In the genomic region with DNA sequence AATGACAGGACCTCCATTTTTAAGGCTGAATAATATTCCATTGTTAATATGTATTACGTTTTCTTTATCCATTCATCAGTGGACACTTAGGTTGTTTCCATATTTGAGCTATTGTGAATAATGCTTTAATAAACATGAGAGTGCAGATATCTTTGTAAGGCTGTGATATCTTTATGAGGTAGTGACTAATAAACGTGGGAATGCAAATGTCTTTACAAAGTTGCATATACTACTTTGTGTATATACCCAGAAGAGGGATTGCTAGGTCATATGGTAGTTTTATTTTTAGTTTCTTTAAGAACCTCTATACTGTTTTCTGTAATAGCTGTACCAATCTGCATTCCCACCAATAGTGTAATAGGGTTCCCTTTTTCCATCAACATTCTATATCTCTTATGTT, we compare ENCODE assay signal across 28 cellular contexts.
"Had no signal": no experiment of that assay in that cellular context is flagged by ENCODE, and none has a peak within 500 bp of the region (broad histone marks: within the 10 kb centered on the region; RNA-seq: fewer than 3 reads in every experiment).

No MANE protein-coding gene starts in this region.

- H3K27ac ChIP-seq: adrenal gland, ascending aorta, breast epithelium, cardiac muscle cell, colonic mucosa, dorsolateral prefrontal cortex, esophagus muscularis mucosa, gastroesophageal sphincter, heart right ventricle, hepatocyte had no signal

- H2AFZ ChIP-seq: hepatocyte had no signal

- DNase-seq: activated CD4-positive, alpha-beta T cell treated with anti-CD3 and anti-CD28 coated beads for 4 hours; activated CD4-positive, alpha-beta T cell treated with anti-CD3 and anti-CD28 coated beads, Interleukin-2, amount 10 ng/mL, durations not matched to agents 7 days and 5 days; activated CD4-positive, alpha-beta T cell treated with anti-CD3 and anti-CD28 coated beads, Interleukin-2, amount 50 U/mL, for 48 hours; activated CD4-positive, CD25-positive, alpha-beta regulatory T cell; activated CD4-positive, CD25-positive, alpha-beta regulatory T cell treated with anti-CD3 and anti-CD28 coated beads, Interleukin-2, amount 50 U/mL, for 72 hours; activated CD8-positive, alpha-beta memory T cell treated with anti-CD3 and anti-CD28 coated beads for 24 hours; activated CD8-positive, alpha-beta T cell treated with anti-CD3 and anti-CD28 coated beads for 36 hours; activated effector memory CD4-positive, alpha-beta T cell treated with anti-CD3 and anti-CD28 coated beads, Interleukin-2, amount 50 U/mL, for 16 hours; activated naive CD4-positive, alpha-beta T cell treated with anti-CD3 and anti-CD28 coated beads for 36 hours; activated naive CD8-positive, alpha-beta T cell treated with anti-CD3 and anti-CD28 coated beads for 36 hours; activated naive CD8-positive, alpha-beta T cell treated with anti-CD3 and anti-CD28 coated beads, Interleukin-2, amount 50 U/mL, for 24 hours; activated T-cell treated with anti-CD3 and anti-CD28 coated beads, Interleukin-2, amount 50 U/mL, for 4 hours; adrenal gland; central memory CD4-positive, alpha-beta T cell; cerebellar nuclear complex; colonic mucosa; dorsolateral prefrontal cortex; effector memory CD8-positive, alpha-beta T cell; erythroblast; foreskin melanocyte; heart right ventricle; T-helper 2 cell had no signal

- ATAC-seq: activated CD8-positive, alpha-beta T cell treated with anti-CD3 and anti-CD28 coated beads for 36 hours; activated naive CD8-positive, alpha-beta T cell treated with anti-CD3 and anti-CD28 coated beads, Interleukin-2, amount 50 U/mL, for 24 hours; activated T-cell treated with anti-CD3 and anti-CD28 coated beads, Interleukin-2, amount 50 U/mL, for 4 hours; effector memory CD8-positive, alpha-beta T cell; gastroesophageal sphincter; heart right ventricle had no signal

- H3K4me2 ChIP-seq: hepatocyte had no signal

- H3K4me3 ChIP-seq: adrenal gland, ascending aorta, breast epithelium, cardiac muscle cell, colonic mucosa, dorsolateral prefrontal cortex, esophagus muscularis mucosa, gastroesophageal sphincter, heart right ventricle, hepatocyte had no signal

- H3K4me1 ChIP-seq: ascending aorta, breast epithelium, colonic mucosa had no signal

- H3K36me3 ChIP-seq: adrenal gland, ascending aorta, breast epithelium, cardiac muscle cell, colonic mucosa, gastroesophageal sphincter had no signal

- H3K27me3 ChIP-seq: adrenal gland, ascending aorta, breast epithelium, cardiac muscle cell, colonic mucosa, dorsolateral prefrontal cortex, esophagus muscularis mucosa, gastroesophageal sphincter, heart right ventricle, hepatocyte had no signal

- H3K79me2 ChIP-seq: hepatocyte had no signal

- H3K9me3 ChIP-seq: adrenal gland, ascending aorta, breast epithelium, colonic mucosa, esophagus muscularis mucosa, gastroesophageal sphincter had no signal
